In the genomic region with DNA sequence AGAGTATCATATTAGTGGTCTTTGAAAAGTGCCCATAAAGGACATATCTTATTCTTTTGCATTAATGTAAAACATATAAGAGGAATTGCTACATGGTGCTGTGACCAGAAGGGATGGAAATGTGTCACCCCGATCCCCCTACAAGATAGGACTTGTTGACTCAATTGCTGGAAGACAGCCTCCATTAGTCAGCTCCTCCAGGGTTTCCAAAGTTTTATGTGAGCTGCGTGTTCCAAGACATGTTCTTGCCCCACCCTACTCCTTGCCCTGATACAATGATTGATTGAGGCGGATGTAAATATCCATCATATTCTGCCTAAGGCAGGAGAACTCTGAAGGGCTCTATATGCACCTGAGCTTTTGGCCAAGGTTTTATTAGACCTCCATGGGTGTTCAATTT, we compare ENCODE assay signal across 24 cellular contexts.
DNase-seq lines count a peak whose midpoint lies in the region; ATAC-seq and TF ChIP-seq lines count a peak whose summit lies in the region.
"Had no signal": no experiment of that assay in that cellular context is flagged by ENCODE, and none has a peak within 500 bp of the region (broad histone marks: within the 10 kb centered on the region; RNA-seq: fewer than 3 reads in every experiment).

No MANE protein-coding gene starts in this region.

- TF ChIP-seq CTCF in RWPE1 (conservative IDR thresholded peaks at IDR 0.05; ENCODE audit: low read depth) (no peak), epithelial cell of esophagus (IDR thresholded peaks at IDR 0.05; ENCODE audit: insufficient read depth, low read depth, low read length, missing control alignments) (no peak), foreskin keratinocyte (conservative IDR thresholded peaks at IDR 0.05) (no peak)

- no peak overlapping the region for H3K4me3 ChIP-seq in GM23248
- no peak overlapping the region for H3K4me3 ChIP-seq in epithelial cell of esophagus (ENCODE audit: low read length)
- H3K4me3 ChIP-seq: A549, HAP-1, PC-9 had no signal

- no peaks in the 10 kb centered on the region for H3K27me3 ChIP-seq in GM23248 (replicated peaks; ENCODE audit: insufficient read depth)
- no peaks in the 10 kb centered on the region for H3K27me3 ChIP-seq in foreskin keratinocyte

- no peak overlapping the region for H3K9ac ChIP-seq in GM23248
- H3K9ac ChIP-seq: KMS-11 had no signal

- POLR2A ChIA-PET in RWPE1 (lab: Yijun Ruan, JAX; ENCODE audit: low non-redundant PET) = no interaction called here

- CTCF ChIA-PET in RWPE1 (lab: Yijun Ruan, JAX) = no interaction called here

- in situ Hi-C loops in GM23248 (cut with MboI) = no loop called here

- H2AFZ ChIP-seq in GM23248 = no peak overlapping the region
- H2AFZ ChIP-seq: PC-9 had no signal

- DNase-seq in GM23248 (peak; percentile 81), RWPE1 (ENCODE audit: low spot score) (peak; percentile 95), epithelial cell of esophagus (ENCODE audit: low read depth) (peak; percentile 99), foreskin keratinocyte (peak; percentile 92 to 97), ureter (ENCODE audit: low spot score) (no peak), COR-L47 (lab: John Stamatoyannopoulos, UW) (no peak), cerebellar cortex (ENCODE audit: low spot score) (no peak)
- DNase-seq: C1 segment of cervical spinal cord; CD8-positive, alpha-beta T cell; DMS79 treated with DMSO at 0.1 percent for 48 hours; GOT3; IMR-90; NCI-H1092; NCI-H1417 treated with DMSO at 0.1 percent for 48 hours; NCI-H1694 treated with DMSO at 0.1 percent for 48 hours; NCI-H2171 treated with DMSO at 0.1 percent for 48 hours; NCI-H524 treated with DMSO at 0.1 percent for 48 hours; NCI-H774; PC-9; SHP77; T-cell had no signal

- H3K9me3 ChIP-seq in GM23248 (ENCODE audit: low read depth) = no peaks in the 10 kb centered on the region
- H3K9me3 ChIP-seq: A549, HAP-1 had no signal

- H3K27ac ChIP-seq in GM23248 (no peak overlapping the region), RWPE1 (no peak overlapping the region), foreskin keratinocyte (no peak overlapping the region)
- H3K27ac ChIP-seq: A549, KMS-11, PC-9 had no signal

- peak; percentile 99 for ATAC-seq in foreskin keratinocyte
- ATAC-seq: A549; CD8-positive, alpha-beta T cell; T-cell had no signal

- 2 to 13% methylated on average over 3 of the region's 3 CpGs for WGBS in GM23248 (ENCODE audit: low coverage in 1 of 2, low lambda C conversion rate in 2 of 2, missing lambda C conversion rate in 2 of 2), 2 experiments

- peaks cover 16% of the 10 kb centered on the region; the same call in 1 of the 2 replicates for H3F3A ChIP-seq in GM23248 (ENCODE audit: insufficient read depth)

- no peaks in the 10 kb centered on the region for H4K20me1 ChIP-seq in GM23248 (ENCODE audit: insufficient read depth)

- H3K9me2 ChIP-seq in GM23248 (ENCODE audit: insufficient read depth) = no peaks in the 10 kb centered on the region

- H3K36me3 ChIP-seq in GM23248 (ENCODE audit: low read depth) = no peaks in the 10 kb centered on the region
- H3K36me3 ChIP-seq: HAP-1 had no signal

- H3K79me2 ChIP-seq in GM23248 (ENCODE audit: insufficient read depth) = no peaks in the 10 kb centered on the region

- peak overlapping the region; percentile 38 for H3K4me2 ChIP-seq in GM23248 (ENCODE audit: unreplicated experiment)
- H3K4me2 ChIP-seq: A549, KMS-11, PC-9 had no signal

- H3K4me1 ChIP-seq in GM23248 (ENCODE audit: insufficient read depth) (peaks cover 33% of the 10 kb centered on the region), foreskin keratinocyte (peaks cover 21% of the 10 kb centered on the region)
- H3K4me1 ChIP-seq: HAP-1 had no signal

Comparison
In these comparisons a context has a peak if more than half of its experiments do, and no peak if none do; other contexts are left out.
1. DNase-seq: peak in GM23248 (single experiment), RWPE1 (single experiment), epithelial cell of esophagus (single experiment) and foreskin keratinocyte (2 of 2); none in ureter (single experiment), COR-L47 (single experiment) and cerebellar cortex (single experiment).